In genomic region chr5:76439201-76439600, GRCh38 we compare ENCODE assay signal across 19 cellular contexts.
"Had no signal": no experiment of that assay in that cellular context is flagged by ENCODE, and none has a peak within 500 bp of the region (broad histone marks: within the 10 kb centered on the region; RNA-seq: fewer than 3 reads in every experiment).

No MANE protein-coding gene starts in this region.

- H3K9me3 ChIP-seq: colonic mucosa, stomach, thyroid gland, vagina had no signal

- DNase-seq: colonic mucosa; effector CD8-positive, alpha-beta T cell; hypothalamus; left ventricle myocardium superior; stimulated activated CD4-positive, alpha-beta T cell treated with anti-CD3 and anti-CD28 coated beads, Interleukin-12 subunit alpha, Interleukin-12 subunit beta, amount 100 ng/mL, for 4 hours; stimulated activated CD4-positive, alpha-beta T cell treated with anti-CD3 and anti-CD28 coated beads, Interleukin-2, amount 100 ng/mL, for 24 hours; stimulated activated CD4-positive, alpha-beta T cell treated with anti-CD3 and anti-CD28 coated beads, Interleukin-4, amount 100 ng/mL, for 24 hours; stimulated activated naive CD4-positive, alpha-beta T cell treated with Interleukin-2 at 50 U/mL for 16 hours; stomach; thyroid gland; trophoblast cell had no signal

- H3K27me3 ChIP-seq: colonic mucosa, esophagus muscularis mucosa, neural progenitor cell, stomach, thyroid gland, vagina had no signal

- H3K4me3 ChIP-seq: colonic mucosa, esophagus muscularis mucosa, lung, neural progenitor cell, smooth muscle cell, stomach, thyroid gland, vagina had no signal

- H3K36me3 ChIP-seq: colonic mucosa, esophagus muscularis mucosa, stomach, thyroid gland, vagina had no signal

- H3K27ac ChIP-seq: colonic mucosa, esophagus muscularis mucosa, neural progenitor cell, parathyroid adenoma, stomach, vagina had no signal

- ATAC-seq: left ventricle myocardium superior; sciatic nerve; stimulated activated effector memory CD8-positive, alpha-beta T cell treated with anti-CD3 and anti-CD28 coated beads, Interleukin-12 subunit alpha, Interleukin-12 subunit beta, amount 100 ng/mL, for 72 hours had no signal

- H3K4me1 ChIP-seq: colonic mucosa, neural progenitor cell, vagina had no signal
